Comparison of ENCODE assay signal across 1 cellular context in genomic region chr15:45719490-45719889, GRCh38.
TF ChIP-seq lines count a peak whose summit lies in the region.

No MANE protein-coding gene starts in this region.

TF ChIP-seq in GM23338, 12 proteins besides CTCF, POLR2A, EP300 and RAD21 (continued from another document):
- TF ChIP-seq, protein P1, sequence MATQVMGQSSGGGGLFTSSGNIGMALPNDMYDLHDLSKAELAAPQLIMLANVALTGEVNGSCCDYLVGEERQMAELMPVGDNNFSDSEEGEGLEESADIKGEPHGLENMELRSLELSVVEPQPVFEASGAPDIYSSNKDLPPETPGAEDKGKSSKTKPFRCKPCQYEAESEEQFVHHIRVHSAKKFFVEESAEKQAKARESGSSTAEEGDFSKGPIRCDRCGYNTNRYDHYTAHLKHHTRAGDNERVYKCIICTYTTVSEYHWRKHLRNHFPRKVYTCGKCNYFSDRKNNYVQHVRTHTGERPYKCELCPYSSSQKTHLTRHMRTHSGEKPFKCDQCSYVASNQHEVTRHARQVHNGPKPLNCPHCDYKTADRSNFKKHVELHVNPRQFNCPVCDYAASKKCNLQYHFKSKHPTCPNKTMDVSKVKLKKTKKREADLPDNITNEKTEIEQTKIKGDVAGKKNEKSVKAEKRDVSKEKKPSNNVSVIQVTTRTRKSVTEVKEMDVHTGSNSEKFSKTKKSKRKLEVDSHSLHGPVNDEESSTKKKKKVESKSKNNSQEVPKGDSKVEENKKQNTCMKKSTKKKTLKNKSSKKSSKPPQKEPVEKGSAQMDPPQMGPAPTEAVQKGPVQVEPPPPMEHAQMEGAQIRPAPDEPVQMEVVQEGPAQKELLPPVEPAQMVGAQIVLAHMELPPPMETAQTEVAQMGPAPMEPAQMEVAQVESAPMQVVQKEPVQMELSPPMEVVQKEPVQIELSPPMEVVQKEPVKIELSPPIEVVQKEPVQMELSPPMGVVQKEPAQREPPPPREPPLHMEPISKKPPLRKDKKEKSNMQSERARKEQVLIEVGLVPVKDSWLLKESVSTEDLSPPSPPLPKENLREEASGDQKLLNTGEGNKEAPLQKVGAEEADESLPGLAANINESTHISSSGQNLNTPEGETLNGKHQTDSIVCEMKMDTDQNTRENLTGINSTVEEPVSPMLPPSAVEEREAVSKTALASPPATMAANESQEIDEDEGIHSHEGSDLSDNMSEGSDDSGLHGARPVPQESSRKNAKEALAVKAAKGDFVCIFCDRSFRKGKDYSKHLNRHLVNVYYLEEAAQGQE (IDR thresholded peaks at IDR 0.05; ENCODE audit: unreplicated experiment), result no peak
- TF ChIP-seq NANOG (IDR thresholded peaks at IDR 0.05; ENCODE audit: borderline replicate concordance) (no peak), EZH2 (IDR thresholded peaks at IDR 0.05; ENCODE audit: low read depth, unreplicated experiment) (no peak), STAT1 (IDR thresholded peaks at IDR 0.05; ENCODE audit: unreplicated experiment) (no peak), EZH2phosphoT487 (IDR thresholded peaks at IDR 0.05; ENCODE audit: unreplicated experiment) (no peak), CREB1 (CRISPR knock-in tag; IDR thresholded peaks at IDR 0.05; ENCODE audit: low read depth) (no peak)
